In genomic region chr5:10355071-10355889, GRCh38 we compare ENCODE assay signal across 8 cellular contexts. TPM values are rescaled to one million over a fixed set of nuclear protein-coding genes. Genes with fewer than 3 reads are reported as not detected.
DNase-seq lines count a peak whose midpoint lies in the region; ATAC-seq and TF ChIP-seq lines count a peak whose summit lies in the region.

No MANE protein-coding gene starts in this region.

- H3K27ac Mint-ChIP-seq in neural progenitor cell = peak overlapping the region; percentile 100

- peaks cover 9% of the 10 kb centered on the region for H3K9me3 Mint-ChIP-seq in neural progenitor cell

- peak overlapping the region; percentile 94 for H3K9ac ChIP-seq in neural progenitor cell

- DNase-seq in EH (ENCODE audit: low read depth) (peak; percentile 89), Peyer's patch (no peak), neural progenitor cell (ENCODE audit: low spot score) (no peak)
- no peak for DNase-seq in effector memory CD4-positive, alpha-beta T cell
- DNase-seq in NK-92 treated with Interleukin-12 subunit alpha and Interleukin-12 subunit beta, amount 100 ng/mL, for 24 hours (lab: John Stamatoyannopoulos, UW) = no peak
- DNase-seq in activated CD4-positive, alpha-beta T cell treated with anti-CD3 and anti-CD28 coated beads, Interleukin-2, amount 50 U/mL, for 4 hours = no peak

- no peak for TF ChIP-seq CTCF in Peyer's patch (IDR thresholded peaks at IDR 0.05)
- TF ChIP-seq CTCF in neural progenitor cell (IDR thresholded peaks at IDR 0.05) = no peak

- peak; percentile 46 to 51 for TF ChIP-seq POLR2A in Peyer's patch (IDR thresholded peaks at IDR 0.05)

- no peak overlapping the region for H2AFZ ChIP-seq in neural progenitor cell (replicated peaks)

- H3K36me3 ChIP-seq in Peyer's patch = no peaks in the 10 kb centered on the region
- no peaks in the 10 kb centered on the region for H3K36me3 ChIP-seq in effector memory CD4-positive, alpha-beta T cell (ENCODE audit: control insufficient read depth, insufficient read depth, low read length)
- H3K36me3 ChIP-seq in neural progenitor cell = no peaks in the 10 kb centered on the region

- H3K4me1 Mint-ChIP-seq in neural progenitor cell = peaks cover 35% of the 10 kb centered on the region

- H3K4me3 ChIP-seq in Peyer's patch (peak overlapping the region; percentile 77 to 99 (median 92)), neural progenitor cell (peak overlapping the region; percentile 98)
- peak overlapping the region; percentile 72 for H3K4me3 ChIP-seq in effector memory CD4-positive, alpha-beta T cell (ENCODE audit: insufficient read depth, low read depth, low read length, poor library complexity, severe bottlenecking)

- H3F3A ChIP-seq in neural progenitor cell (ENCODE audit: low read depth) = peaks cover 16% of the 10 kb centered on the region

- ATAC-seq in HG02610 (IDR thresholded peaks at IDR 0.05; ENCODE audit: unreplicated experiment) (peak; percentile 18), HG03432 (IDR thresholded peaks at IDR 0.05; ENCODE audit: unreplicated experiment) (no peak)

- no peaks in the 10 kb centered on the region for H3K27me3 ChIP-seq in Peyer's patch
- no peaks in the 10 kb centered on the region for H3K27me3 ChIP-seq in effector memory CD4-positive, alpha-beta T cell (replicated peaks; ENCODE audit: control insufficient read depth, insufficient read depth, low read length, poor library complexity, severe bottlenecking)
- H3K27me3 ChIP-seq in neural progenitor cell = no peaks in the 10 kb centered on the region

- peaks cover 0 to 26% (median 6%) of the 10 kb centered on the region in 4 donors for H3K4me1 ChIP-seq in Peyer's patch
- peaks cover 11% of the 10 kb centered on the region for H3K4me1 ChIP-seq in effector memory CD4-positive, alpha-beta T cell (ENCODE audit: control insufficient read depth, insufficient read depth, low read length, poor library complexity, severe bottlenecking)
- H3K4me1 ChIP-seq in neural progenitor cell = peaks cover 27% of the 10 kb centered on the region

- peak overlapping the region; percentile 88 for H3K4me2 ChIP-seq in neural progenitor cell

- H3K9me3 ChIP-seq in Peyer's patch (no peaks in the 10 kb centered on the region), neural progenitor cell (ENCODE audit: low read depth) (no peaks in the 10 kb centered on the region)
- H3K9me3 ChIP-seq in effector memory CD4-positive, alpha-beta T cell (ENCODE audit: control insufficient read depth, low read length) = no peaks in the 10 kb centered on the region

- H3K27ac ChIP-seq in Peyer's patch = peak overlapping the region; percentile 98 to 100 (median 98)
- peak overlapping the region; percentile 84 for H3K27ac ChIP-seq in effector memory CD4-positive, alpha-beta T cell (ENCODE audit: insufficient read depth, low read length, poor library complexity, severe bottlenecking)
- no peak overlapping the region for H3K27ac ChIP-seq in neural progenitor cell

- peaks cover 3% of the 10 kb centered on the region for H3K27me3 Mint-ChIP-seq in neural progenitor cell (ENCODE audit: insufficient read depth, low read depth)

- H3K79me2 ChIP-seq in neural progenitor cell (ENCODE audit: low read depth) = peaks cover 82% of the 10 kb centered on the region

- H3K4me3 Mint-ChIP-seq in neural progenitor cell = peak overlapping the region; percentile 99

- H3K36me3 Mint-ChIP-seq in neural progenitor cell = peaks cover 22% of the 10 kb centered on the region

- peaks cover 57% of the 10 kb centered on the region for H4K20me1 ChIP-seq in neural progenitor cell (ENCODE audit: low read depth)

RNA-seq across cellular contexts. Expression of gene MARCHF6, which starts 1.8 kb away (rescaled TPM):
- total RNA-seq in Peyer's patch (100 to 1,000 TPM in 3 of 4 donors, 10 to 100 TPM in 1; 88.3 to 228 (median 174) TPM), neural progenitor cell (ENCODE audit: low replicate concordance) (90.2 and 151 TPM in 2 replicates)

RNA-seq across cellular contexts. Expression of gene CMBL, which starts 47.6 kb away (rescaled TPM):
- total RNA-seq in Peyer's patch (100 to 1,000 TPM in 3 of 4 donors, 10 to 100 TPM in 1; 17.3 to 166 (median 120) TPM), neural progenitor cell (ENCODE audit: low replicate concordance) (11.3 and 11.6 TPM in 2 replicates)
